Comparison of ENCODE assay signal across 23 cellular contexts in the genomic region with DNA sequence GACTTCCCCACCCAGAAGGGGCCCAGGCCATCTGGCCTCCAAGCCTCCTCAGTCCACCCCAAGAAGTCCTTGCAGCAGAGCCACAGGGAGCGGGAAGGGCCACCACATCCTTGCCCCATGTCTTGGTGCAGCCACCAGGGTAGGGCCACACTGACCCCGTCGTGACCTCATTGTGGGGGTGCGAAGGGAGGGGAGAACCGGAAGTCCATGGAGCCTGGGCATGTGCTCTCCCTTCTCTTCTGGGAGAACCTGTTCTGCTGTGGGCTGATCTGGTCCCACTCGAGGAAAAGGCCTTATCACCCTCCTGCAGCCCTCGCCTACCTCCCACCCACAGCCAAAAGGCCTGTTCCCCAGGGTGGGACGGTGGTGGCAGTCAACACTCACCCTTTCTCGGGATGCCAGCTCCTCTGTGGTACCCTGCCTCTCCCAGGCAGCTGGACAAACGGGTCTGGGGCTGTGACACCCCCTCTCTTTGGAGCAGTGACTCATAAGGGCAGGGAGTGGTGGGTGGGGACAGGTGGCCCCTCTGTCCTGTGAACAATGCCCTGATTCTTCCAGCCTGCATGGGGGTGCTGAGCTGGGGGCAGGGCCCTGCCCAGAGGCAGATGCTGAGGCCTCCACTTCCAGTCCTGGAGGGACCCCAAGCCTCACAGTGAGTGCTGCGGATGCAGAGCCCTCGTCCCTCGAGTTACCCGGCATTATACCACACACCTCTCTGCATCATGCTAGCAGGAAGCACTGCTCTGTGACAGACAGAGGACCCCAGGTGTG. TPM values are rescaled to one million over a fixed set of nuclear protein-coding genes. Genes with fewer than 3 reads are reported as not detected.
A peak's percentile ranks its signal among the peaks of the same experiment; 100 is the strongest.
DNase-seq lines count a peak whose midpoint lies in the region; ATAC-seq and TF ChIP-seq lines count a peak whose summit lies in the region.
"Had no signal": no experiment of that assay in that cellular context is flagged by ENCODE, and none has a peak within 500 bp of the region (broad histone marks: within the 10 kb centered on the region; RNA-seq: fewer than 3 reads in every experiment).

No MANE protein-coding gene starts in this region.

- peak overlapping the region; percentile 47 for H3K9ac ChIP-seq in NT2/D1 (ENCODE audit: insufficient read length, low read depth)

- peaks cover 16% of the 10 kb centered on the region for H3K4me1 ChIP-seq in NT2/D1 (ENCODE audit: insufficient read depth, insufficient read length)
- peaks cover 0 to 35% (median 21%) of the 10 kb centered on the region in 4 donors for H3K4me1 ChIP-seq in upper lobe of left lung

- peak overlapping the region; percentile 61 to 84 (median 73) for H3K27ac ChIP-seq in upper lobe of left lung
- H3K27ac ChIP-seq: dorsolateral prefrontal cortex, epithelial cell of prostate had no signal

- WGBS in upper lobe of left lung, 2 donors = 64 to 67% methylated on average over 6 to 14 of the region's 14 CpGs

- TF ChIP-seq EP300 in upper lobe of left lung (IDR thresholded peaks at IDR 0.05) = no peak

- DNase-seq in activated naive CD4-positive, alpha-beta T cell treated with anti-CD3 and anti-CD28 coated beads, Interleukin-2, amount 50 U/mL, for 16 hours = peak; percentile 9
- no peak for DNase-seq in activated naive CD4-positive, alpha-beta T cell (lab: John Stamatoyannopoulos, UW)
- no peak for DNase-seq in NT2/D1 (ENCODE audit: low read depth, low spot score)
- peak; percentile 41 for DNase-seq in islet precursor cell
- DNase-seq in upper lobe of left lung = no peak
- DNase-seq in NCI-H524 (lab: John Stamatoyannopoulos, UW) = no peak
- DNase-seq in NOMO-1 (lab: John Stamatoyannopoulos, UW; ENCODE audit: unreplicated experiment in 2 of 2) = no peak
- no peak for DNase-seq in DMS53 treated with DMSO at 0.1 percent for 48 hours (lab: John Stamatoyannopoulos, UW; ENCODE audit: unreplicated experiment)
- DNase-seq: activated CD4-positive, alpha-beta T cell treated with anti-CD3 and anti-CD28 coated beads for 4 hours; activated CD8-positive, alpha-beta memory T cell treated with anti-CD3 and anti-CD28 coated beads, Interleukin-2, amount 10 ng/mL, durations not matched to agents 7 days and 5 days; CD4-positive, CD25-positive, alpha-beta regulatory T cell; foreskin melanocyte; HFFc6; hypothalamus; kidney; mesendoderm; NCI-H1417; NCI-H774; stimulated activated CD4-positive, alpha-beta T cell treated with anti-CD3 and anti-CD28 coated beads, Interleukin-4, amount 100 ng/mL, for 1 hour had no signal

- TF ChIP-seq POLR2A in upper lobe of left lung (IDR thresholded peaks at IDR 0.05) = peak in 1 of 4 donors; percentile 4

- H3K9me3 ChIP-seq in NT2/D1 (ENCODE audit: insufficient read depth, low read length) = no peaks in the 10 kb centered on the region
- peaks cover 0 to 3% (median 0%) of the 10 kb centered on the region in 4 donors for H3K9me3 ChIP-seq in upper lobe of left lung

- H3K27me3 ChIP-seq in NT2/D1 (ENCODE audit: insufficient read depth, insufficient read length) (peaks cover 4% of the 10 kb centered on the region), upper lobe of left lung (no peaks in the 10 kb centered on the region)
- H3K27me3 ChIP-seq: dorsolateral prefrontal cortex had no signal

- H3K4me3 ChIP-seq in NT2/D1 (ENCODE audit: insufficient read length, low read depth) (no peak overlapping the region), upper lobe of left lung (no peak overlapping the region)
- H3K4me3 ChIP-seq: dorsolateral prefrontal cortex, skin epidermis had no signal

- ATAC-seq in upper lobe of left lung (ENCODE audit: low FRiP score in 2 of 2) = peak in 1 of 2 donors; percentile 24
- ATAC-seq: activated CD8-positive, alpha-beta memory T cell treated with anti-CD3 and anti-CD28 coated beads, Interleukin-2, amount 10 ng/mL, durations not matched to agents 7 days and 5 days; naive thymus-derived CD8-positive, alpha-beta T cell had no signal

- TF ChIP-seq CTCF in upper lobe of left lung (IDR thresholded peaks at IDR 0.05) = no peak

- no peaks in the 10 kb centered on the region for H3K36me3 ChIP-seq in NT2/D1 (ENCODE audit: insufficient read depth, insufficient read length, low read length)
- H3K36me3 ChIP-seq in upper lobe of left lung = no peaks in the 10 kb centered on the region

RNA-seq across cellular contexts. Expression of a gene that starts 14.6 kb away (rescaled TPM):
- 1,000 to 10,000 TPM in 5 of 6 donors, 100 to 1,000 TPM in 1; 993 to 3,355 (median 2,221) TPM for total RNA-seq in upper lobe of left lung

RNA-seq across cellular contexts. Expression of a gene that starts 27.9 kb away (rescaled TPM):
- total RNA-seq in upper lobe of left lung = 10 to 100 TPM in 4 of 6 donors, 1 to 10 TPM in 2; 8.7 to 28.3 (median 14.2) TPM

RNA-seq across cellular contexts. Expression of a gene that starts 56.5 kb away (rescaled TPM):
- 10 to 100 TPM in 4 of 6 donors, 1 to 10 TPM in 2; 7.4 to 31.3 (median 22.9) TPM for total RNA-seq in upper lobe of left lung
- total RNA-seq: activated CD8-positive, alpha-beta memory T cell treated with anti-CD3 and anti-CD28 coated beads, Interleukin-2, amount 10 ng/mL, durations not matched to agents 7 days and 5 days; CD4-positive, CD25-positive, alpha-beta regulatory T cell; HFFc6; naive thymus-derived CD8-positive, alpha-beta T cell had no signal

Comparison
In these comparisons a context has a peak if more than half of its experiments do, and no peak if none do; other contexts are left out.
1. DNase-seq: peak in activated naive CD4-positive, alpha-beta T cell treated with anti-CD3 and anti-CD28 coated beads, Interleukin-2, amount 50 U/mL, for 16 hours (single experiment) and islet precursor cell (single experiment); none in activated naive CD4-positive, alpha-beta T cell (0 of 4), NT2/D1 (single experiment), upper lobe of left lung (0 of 2), NCI-H524 (0 of 2), NOMO-1 (0 of 2) and DMS53 treated with DMSO at 0.1 percent for 48 hours (single experiment).